Comparison of ENCODE assay signal across 1 cellular context in genomic region chr13:110320645-110321044, GRCh38.
TF ChIP-seq lines count a peak whose summit lies in the region.

No MANE protein-coding gene starts in this region.

TF ChIP-seq in IMR-90, 13 proteins besides CTCF, POLR2A, EP300 and RAD21:
- TF ChIP-seq MXI1 (IDR thresholded peaks at IDR 0.05; ENCODE audit: borderline replicate concordance, low read depth, low read length) = no peak
- TF ChIP-seq USF2 (IDR thresholded peaks at IDR 0.05; ENCODE audit: low read depth, low read length) = no peak
- no peak for TF ChIP-seq RFX5 (IDR thresholded peaks at IDR 0.05; ENCODE audit: low read depth, low read length)
